9 cellular contexts compared by ENCODE assay signal in genomic region chr5:79878721-79879336, GRCh38.
A peak's percentile ranks its signal among the peaks of the same experiment; 100 is the strongest.
DNase-seq lines count a peak whose midpoint lies in the region; ATAC-seq and TF ChIP-seq lines count a peak whose summit lies in the region.
"Had no signal": no experiment of that assay in that cellular context is flagged by ENCODE, and none has a peak within 500 bp of the region (broad histone marks: within the 10 kb centered on the region; RNA-seq: fewer than 3 reads in every experiment).

No MANE protein-coding gene starts in this region.

- H3K27ac Mint-ChIP-seq in progenitor cell of endocrine pancreas, result no peak overlapping the region

- peaks cover 3% of the 10 kb centered on the region for H3K27me3 Mint-ChIP-seq in progenitor cell of endocrine pancreas

- H3K36me3 Mint-ChIP-seq in progenitor cell of endocrine pancreas (ENCODE audit: insufficient read depth), result no peaks in the 10 kb centered on the region

- CTCF ChIA-PET in GM10248 (lab: Yijun Ruan, JAX), result interaction anchor here (1.0 to 2.6 kb wide), 8 partner anchors 11 to 430 kb away, joined by 3 to 45 read pairs (median 6); no protein-coding TSS in a partner anchor

- ATAC-seq in GM21619 (IDR thresholded peaks at IDR 0.05; ENCODE audit: unreplicated experiment) (no peak), HG03039 (IDR thresholded peaks at IDR 0.05; ENCODE audit: unreplicated experiment) (no peak), GM21529 (IDR thresholded peaks at IDR 0.05; ENCODE audit: unreplicated experiment) (no peak)

- POLR2A ChIA-PET in GM10248 (lab: Yijun Ruan, JAX), result no interaction called here

- no peaks in the 10 kb centered on the region for H3K4me1 Mint-ChIP-seq in progenitor cell of endocrine pancreas (ENCODE audit: low read depth)
- H3K4me1 Mint-ChIP-seq: central memory CD8-positive, alpha-beta T cell had no signal

- DNase-seq in GM10248 (ENCODE audit: extremely low spot score) (peak; percentile 36), MV-4-11 (lab: John Stamatoyannopoulos, UW) (peak; percentile 26), progenitor cell of endocrine pancreas (ENCODE audit: low spot score, unreplicated experiment) (no peak), GOT3 (lab: John Stamatoyannopoulos, UW) (no peak)
- DNase-seq in activated naive CD4-positive, alpha-beta T cell treated with anti-CD3 and anti-CD28 coated beads, Interleukin-2, amount 50 U/mL, for 16 hours, result peak; percentile 42

- no peak overlapping the region for H3K4me3 Mint-ChIP-seq in progenitor cell of endocrine pancreas (ENCODE audit: low read depth)
- H3K4me3 Mint-ChIP-seq: central memory CD8-positive, alpha-beta T cell had no signal

- TF ChIP-seq CTCF in GM10248 (IDR thresholded peaks at IDR 0.05; ENCODE audit: control extremely low read depth, extremely low read depth, low read depth, missing control alignments) (peak; percentile 38), progenitor cell of endocrine pancreas (IDR thresholded peaks at IDR 0.05; ENCODE audit: unreplicated experiment) (peak; percentile 44)

- H3K9me3 Mint-ChIP-seq in progenitor cell of endocrine pancreas (ENCODE audit: low read depth), result no peaks in the 10 kb centered on the region
- H3K9me3 Mint-ChIP-seq: central memory CD8-positive, alpha-beta T cell had no signal

Comparison
In these comparisons a context has a peak if more than half of its experiments do, and no peak if none do; other contexts are left out.
1. DNase-seq: peak in GM10248 (single experiment), MV-4-11 (single experiment) and activated naive CD4-positive, alpha-beta T cell treated with anti-CD3 and anti-CD28 coated beads, Interleukin-2, amount 50 U/mL, for 16 hours (single experiment); none in progenitor cell of endocrine pancreas (single experiment) and GOT3 (single experiment).